19 cellular contexts compared by ENCODE assay signal in the genomic region with DNA sequence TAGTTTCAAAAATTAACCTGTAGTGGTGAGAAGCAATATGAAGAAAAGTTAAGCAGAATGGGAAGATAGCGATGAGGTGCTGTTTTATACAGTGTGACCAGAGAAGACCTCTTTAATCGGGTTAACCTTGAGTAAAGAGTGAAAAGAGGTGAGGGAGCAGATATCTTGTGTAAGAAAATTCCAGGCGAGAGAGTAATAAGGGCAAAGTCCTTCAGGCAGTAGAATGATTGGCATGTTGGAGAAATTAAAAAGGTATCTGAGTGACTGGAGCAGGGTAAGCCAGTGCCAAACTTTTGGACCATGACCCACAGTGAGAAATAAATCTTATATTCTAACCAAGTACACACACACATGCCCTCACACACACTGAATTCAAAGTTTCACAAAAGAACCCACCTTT.
DNase-seq lines count a peak whose midpoint lies in the region; ATAC-seq, FAIRE-seq and TF ChIP-seq lines count a peak whose summit lies in the region.
"Had no signal": no experiment of that assay in that cellular context is flagged by ENCODE, and none has a peak within 500 bp of the region (broad histone marks: within the 10 kb centered on the region; RNA-seq: fewer than 3 reads in every experiment).

No MANE protein-coding gene starts in this region.

- H3K4me3 ChIP-seq in hepatocyte: no peak overlapping the region
- no peak overlapping the region for H3K4me3 ChIP-seq in HepG2 (replicated peaks in 1 of 3; ENCODE audit: insufficient read depth in 1 of 3, low read depth in 2 of 3, low read length in 3 of 3)
- no peak overlapping the region for H3K4me3 ChIP-seq in small intestine (ENCODE audit: low read depth in 1 of 2, low read length in 2 of 2)
- H3K4me3 ChIP-seq in Peyer's patch: no peak overlapping the region
- no peak overlapping the region for H3K4me3 ChIP-seq in lower lobe of right lung
- H3K4me3 ChIP-seq: GM23248 had no signal

- TF ChIP-seq EP300 in HepG2 (IDR thresholded peaks at IDR 0.05; ENCODE audit: low read depth in 2 of 2, low read length in 2 of 2) (no peak), HepG2 (CRISPR knock-in tag; IDR thresholded peaks at IDR 0.05; ENCODE audit: borderline replicate concordance) (no peak)

- no peak for TF ChIP-seq RAD21 in HepG2 (CRISPR knock-in tag; IDR thresholded peaks at IDR 0.05)

- intact Hi-C loops in HepG2 (cut with micrococcal nuclease; ENCODE audit: unreplicated experiment): no loop called here
- intact Hi-C loops in lower lobe of right lung (cut with DNase I): no loop called here

- H3K27ac ChIP-seq in hepatocyte: no peak overlapping the region
- no peak overlapping the region for H3K27ac ChIP-seq in HepG2 (ENCODE audit: extremely low read length, insufficient read depth, low read length)
- no peak overlapping the region for H3K27ac ChIP-seq in small intestine (ENCODE audit: low read depth in 1 of 2, low read length in 1 of 2)
- peak overlapping the region in 1 of 4 donors; percentile 31 for H3K27ac ChIP-seq in Peyer's patch
- H3K27ac ChIP-seq in lower lobe of right lung: no peak overlapping the region
- H3K27ac ChIP-seq: GM23248 had no signal

- WGBS in hepatocyte (ENCODE audit: low lambda C conversion rate, missing lambda C conversion rate): 62% methylated on average over 3 of the region's 3 CpGs
- under 1% methylated on average over 3 of the region's 3 CpGs for WGBS in HepG2 (ENCODE audit: low lambda C conversion rate)
- WGBS in small intestine, 3 donors: 16 to 61% (median 29%) methylated on average over 3 of the region's 3 CpGs

- in situ Hi-C loops in HepG2 (cut with HindIII; ENCODE audit: extremely low pct_ligation_motif_present, low pct_unique_long_range_greater_than_20kb): no loop called here

- no TSS peak for BruUV-seq in HepG2 (replicated peaks; lab: Mats Ljungman, UMichigan)

- FAIRE-seq in HepG2 (lab: Jason Lieb, UNC) (no peak), small intestine (lab: Jason Lieb, UNC) (no peak)
- FAIRE-seq: GM12891, GM18507, H1 had no signal

- H3K9me3 ChIP-seq in hepatocyte (ENCODE audit: low read depth): no peaks in the 10 kb centered on the region
- no peaks in the 10 kb centered on the region for H3K9me3 ChIP-seq in HepG2 (ENCODE audit: low read length)
- H3K9me3 ChIP-seq in small intestine (ENCODE audit: control insufficient read depth, low read depth): no peaks in the 10 kb centered on the region
- no peaks in the 10 kb centered on the region for H3K9me3 ChIP-seq in Peyer's patch
- H3K9me3 ChIP-seq in lower lobe of right lung: no peaks in the 10 kb centered on the region

- H2AFZ ChIP-seq in hepatocyte (no peak overlapping the region), HepG2 (ENCODE audit: low read length) (no peak overlapping the region)
- H2AFZ ChIP-seq: GM23248 had no signal

- DNase-seq in hepatocyte (ENCODE audit: low spot score) (peak; percentile 11), HepG2 (ENCODE audit: low spot score) (peak; percentile 15), small intestine (peak; percentile 83), Peyer's patch (no peak), lower lobe of right lung (no peak)
- DNase-seq: C1 segment of cervical spinal cord; Calu3; CD4-positive, alpha-beta memory T cell; COR-L47; DMS53; DMS79 treated with DMSO at 0.1 percent for 48 hours; GF-D8; GM23248; H7 had no signal

- H3K79me2 ChIP-seq in hepatocyte (no peaks in the 10 kb centered on the region), HepG2 (ENCODE audit: insufficient read depth, low read length) (no peaks in the 10 kb centered on the region)

- H3K9me2 ChIP-seq in hepatocyte (replicated peaks; ENCODE audit: insufficient read depth): no peaks in the 10 kb centered on the region

- H4K20me1 ChIP-seq in hepatocyte (ENCODE audit: insufficient read depth, poor library complexity, severe bottlenecking) (no peaks in the 10 kb centered on the region), HepG2 (ENCODE audit: insufficient read depth, low read length) (no peaks in the 10 kb centered on the region)

- CTCF ChIA-PET in HepG2 (lab: Yijun Ruan, JAX; ENCODE audit: low intra/inter-chr PET ratio, low total read pairs): no interaction called here

- no peak overlapping the region for H3K4me2 ChIP-seq in hepatocyte
- H3K4me2 ChIP-seq in HepG2 (ENCODE audit: low read depth, low read length): no peak overlapping the region

- no peaks in the 10 kb centered on the region for H3K36me3 ChIP-seq in hepatocyte (replicated peaks; ENCODE audit: insufficient read depth, low read depth)
- no peaks in the 10 kb centered on the region for H3K36me3 ChIP-seq in HepG2 (replicated peaks in 1 of 2; ENCODE audit: control insufficient read depth in 1 of 2, insufficient read depth in 2 of 2, low read length in 2 of 2)
- H3K36me3 ChIP-seq in small intestine (ENCODE audit: control insufficient read depth in 2 of 2, insufficient read depth in 2 of 2, low read length in 2 of 2): no peaks in the 10 kb centered on the region
- no peaks in the 10 kb centered on the region for H3K36me3 ChIP-seq in Peyer's patch
- no peaks in the 10 kb centered on the region for H3K36me3 ChIP-seq in lower lobe of right lung

- ATAC-seq in HepG2: no peak
- ATAC-seq in GM19395 (IDR thresholded peaks at IDR 0.05; ENCODE audit: unreplicated experiment): no peak
- no peak for ATAC-seq in lower lobe of right lung
- ATAC-seq: HCT116 had no signal

- POLR2A ChIA-PET in HepG2 (lab: Yijun Ruan, JAX): no interaction called here

- no peak overlapping the region for H3K9ac ChIP-seq in HepG2 (ENCODE audit: insufficient read depth, low read depth, low read length)
- H3K9ac ChIP-seq: GM23248 had no signal

- TF ChIP-seq CTCF in hepatocyte (IDR thresholded peaks at IDR 0.05; ENCODE audit: poor library complexity) (no peak), HepG2 (CRISPR knock-in tag; IDR thresholded peaks at IDR 0.05) (no peak), Peyer's patch (IDR thresholded peaks at IDR 0.05) (no peak), lower lobe of right lung (IDR thresholded peaks at IDR 0.05) (no peak)

- TF ChIP-seq POLR2A in HepG2 (IDR thresholded peaks at IDR 0.05; ENCODE audit: insufficient read depth in 1 of 2, low read depth in 2 of 2, low read length in 2 of 2): no peak
- TF ChIP-seq POLR2A in Peyer's patch (IDR thresholded peaks at IDR 0.05): no peak

- H3K4me1 ChIP-seq in hepatocyte (ENCODE audit: insufficient read depth) (no peaks in the 10 kb centered on the region), HepG2 (ENCODE audit: insufficient read depth, low read length) (no peaks in the 10 kb centered on the region), small intestine (ENCODE audit: control insufficient read depth in 2 of 2, insufficient read depth in 1 of 2, low read depth in 1 of 2, low read length in 1 of 2) (peaks cover 0 to 2% of the 10 kb centered on the region in 2 donors), Peyer's patch (no peaks in the 10 kb centered on the region), lower lobe of right lung (no peaks in the 10 kb centered on the region)

- H3K27me3 ChIP-seq in hepatocyte (no peaks in the 10 kb centered on the region), HepG2 (ENCODE audit: control insufficient read depth in 1 of 2, insufficient read depth in 2 of 2, low read length in 2 of 2) (no peaks in the 10 kb centered on the region), small intestine (ENCODE audit: control insufficient read depth in 2 of 2, insufficient read depth in 2 of 2, low read length in 2 of 2) (no peaks in the 10 kb centered on the region), Peyer's patch (no peaks in the 10 kb centered on the region), lower lobe of right lung (ENCODE audit: low read depth) (no peaks in the 10 kb centered on the region)

TF ChIP-seq in HepG2, 621 proteins besides CTCF, POLR2A, EP300 and RAD21:
- TF ChIP-seq ARNT (IDR thresholded peaks at IDR 0.05): no peak
- TF ChIP-seq, protein P1, sequence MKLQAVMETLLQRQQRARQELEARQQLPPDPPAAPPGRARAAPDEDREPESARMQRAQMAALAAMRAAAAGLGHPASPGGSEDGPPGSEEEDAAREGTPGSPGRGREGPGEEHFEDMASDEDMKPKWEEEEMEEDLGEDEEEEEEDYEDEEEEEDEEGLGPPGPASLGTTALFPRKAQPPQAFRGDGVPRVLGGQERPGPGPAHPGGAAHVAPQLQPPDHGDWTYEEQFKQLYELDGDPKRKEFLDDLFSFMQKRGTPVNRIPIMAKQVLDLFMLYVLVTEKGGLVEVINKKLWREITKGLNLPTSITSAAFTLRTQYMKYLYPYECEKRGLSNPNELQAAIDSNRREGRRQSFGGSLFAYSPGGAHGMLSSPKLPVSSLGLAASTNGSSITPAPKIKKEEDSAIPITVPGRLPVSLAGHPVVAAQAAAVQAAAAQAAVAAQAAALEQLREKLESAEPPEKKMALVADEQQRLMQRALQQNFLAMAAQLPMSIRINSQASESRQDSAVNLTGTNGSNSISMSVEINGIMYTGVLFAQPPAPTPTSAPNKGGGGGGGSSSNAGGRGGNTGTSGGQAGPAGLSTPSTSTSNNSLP (IDR thresholded peaks at IDR 0.05; ENCODE audit: low read depth, low read length): peak; percentile 17; the same call in 1 of the 2 replicates
TF ChIP-seq in HepG2: peak in this region for 1.

Comparison
In these comparisons a context has a peak if more than half of its experiments do, and no peak if none do; other contexts are left out.
1. DNase-seq: peak in hepatocyte (single experiment), HepG2 (single experiment) and small intestine (single experiment); none in Peyer's patch (0 of 3) and lower lobe of right lung (single experiment).